ENCODE assay signal across 8 cellular contexts in the genomic region with DNA sequence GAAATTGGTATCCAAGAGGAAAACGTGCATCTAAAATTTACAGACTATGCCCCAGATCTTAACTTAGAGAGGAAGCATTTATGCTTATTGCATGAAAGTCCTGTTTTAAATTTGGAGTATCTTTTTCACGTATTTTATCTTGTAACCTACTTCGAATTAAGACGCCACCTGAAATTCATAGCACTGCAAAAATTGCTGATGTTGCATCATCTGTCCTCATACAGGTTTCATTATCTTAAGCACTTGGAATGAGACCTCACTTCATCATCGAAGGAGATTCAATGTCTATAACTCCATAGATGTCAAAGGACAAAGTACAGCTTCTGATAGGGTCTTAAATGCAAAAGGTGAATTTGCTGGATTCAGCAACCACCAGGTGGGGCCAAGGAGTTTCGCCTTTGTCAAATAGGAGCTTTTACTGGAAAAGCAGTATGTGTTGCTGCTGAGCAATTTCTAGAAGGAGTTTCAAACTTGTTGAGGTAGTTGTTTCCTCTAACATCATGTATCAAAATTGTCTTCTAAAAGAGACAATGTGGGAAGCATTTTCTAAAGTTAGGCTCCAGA.
A peak's percentile ranks its signal among the peaks of the same experiment; 100 is the strongest.
DNase-seq lines count a peak whose midpoint lies in the region; ATAC-seq and TF ChIP-seq lines count a peak whose summit lies in the region.

No MANE protein-coding gene starts in this region.

- no peaks in the 10 kb centered on the region for H3K36me3 ChIP-seq in mammary epithelial cell (ENCODE audit: insufficient read depth, low read length)

- DNase-seq in DMS 273 (lab: John Stamatoyannopoulos, UW; ENCODE audit: unreplicated experiment) (peak; percentile 48), DMS 273 treated with DMSO at 0.1 percent for 48 hours (lab: John Stamatoyannopoulos, UW) (no peak), NB4 (ENCODE audit: low read depth) (peak; percentile 32), mammary epithelial cell (peak; percentile 12), non-pigmented ciliary epithelial cell (ENCODE audit: low read depth) (peak; percentile 5)
- DNase-seq in effector CD8-positive, alpha-beta T cell (lab: John Stamatoyannopoulos, UW), result no peak

- H3K4me1 ChIP-seq in mammary epithelial cell (ENCODE audit: insufficient read depth, low read length), result no peaks in the 10 kb centered on the region

- H3K27me3 ChIP-seq in mammary epithelial cell (ENCODE audit: insufficient read depth, low read length), result no peaks in the 10 kb centered on the region

- BruUV-seq in mammary epithelial cell (replicated peaks; lab: Mats Ljungman, UMichigan), result no TSS peak

- no peak overlapping the region for H3K4me2 ChIP-seq in mammary epithelial cell (ENCODE audit: insufficient read depth, low read depth, low read length)

- TF ChIP-seq CTCF in NB4 (IDR thresholded peaks at IDR 0.05; ENCODE audit: low read depth, low read length), result peak; percentile 38
- TF ChIP-seq CTCF in mammary epithelial cell (conservative IDR thresholded peaks at IDR 0.05 in 1 of 2, IDR thresholded peaks at IDR 0.05 in 1 of 2; ENCODE audit: extremely low read depth in 1 of 2, insufficient read depth in 1 of 2, low read depth in 1 of 2, low read length in 2 of 2), result peak; percentile 57 to 61

- CTCF ChIA-PET in mammary epithelial cell (lab: Charles Lee; ENCODE audit: low non-redundant PET), result interaction anchor here (0.5 to 0.8 kb wide), 2 partner anchors 53 to 1421 kb away, joined by 4 to 6 read pairs; no protein-coding TSS in a partner anchor

- no peak for TF ChIP-seq POLR2A in NB4 (IDR thresholded peaks at IDR 0.05; ENCODE audit: extremely low read depth, insufficient read length)

- dilution Hi-C loops in mammary epithelial cell (cut with HindIII; ENCODE audit: low sequenced_read_pairs), result no loop called here

- WGBS in mammary epithelial cell (ENCODE audit: low coverage, missing lambda C conversion rate), result 44% methylated on average over 6 of the region's 6 CpGs

- ATAC-seq in HG03025 (IDR thresholded peaks at IDR 0.05; ENCODE audit: low FRiP score, unreplicated experiment) (no peak), GM18517 (IDR thresholded peaks at IDR 0.05; ENCODE audit: unreplicated experiment) (no peak)

- H2AFZ ChIP-seq in mammary epithelial cell (ENCODE audit: low read depth, low read length), result no peak overlapping the region

- intact Hi-C loops in mammary epithelial cell (cut with micrococcal nuclease), result loop anchor here (2.0 kb wide), 1 partner anchor 55 kb away; no protein-coding TSS in a partner anchor

- no peak overlapping the region for H3K9ac ChIP-seq in mammary epithelial cell (ENCODE audit: insufficient read depth, low read length)

- no peak overlapping the region for H3K27ac ChIP-seq in mammary epithelial cell (ENCODE audit: insufficient read depth, low read depth, low read length)

- in situ Hi-C loops in mammary epithelial cell (cut with MboI; ENCODE audit: low sequenced_read_pairs in 2 of 2), result no loop called here

- H3K4me3 ChIP-seq in NB4 (ENCODE audit: low read depth, low read length), result no peak overlapping the region
- H3K4me3 ChIP-seq in mammary epithelial cell (replicated peaks in 1 of 3; ENCODE audit: insufficient read depth in 1 of 3, low read depth in 2 of 3, low read length in 3 of 3), result no peak overlapping the region

- no peaks in the 10 kb centered on the region for H4K20me1 ChIP-seq in mammary epithelial cell (ENCODE audit: insufficient read depth, low read length)

- no peaks in the 10 kb centered on the region for H3K9me3 ChIP-seq in mammary epithelial cell (replicated peaks; ENCODE audit: insufficient read depth, low read length)

- no peaks in the 10 kb centered on the region for H3K79me2 ChIP-seq in mammary epithelial cell (ENCODE audit: insufficient read depth, low read length)

Comparison
In these comparisons a context has a peak if more than half of its experiments do, and no peak if none do; other contexts are left out.
1. DNase-seq: peak in DMS 273 (single experiment), NB4 (single experiment), mammary epithelial cell (single experiment) and non-pigmented ciliary epithelial cell (single experiment); none in DMS 273 treated with DMSO at 0.1 percent for 48 hours (single experiment) and effector CD8-positive, alpha-beta T cell (single experiment).